In genomic region chr6:34317172-34317477, GRCh38 we compare ENCODE assay signal across 16 cellular contexts.
DNase-seq lines count a peak whose midpoint lies in the region; ATAC-seq, FAIRE-seq and TF ChIP-seq lines count a peak whose summit lies in the region.
"Had no signal": no experiment of that assay in that cellular context is flagged by ENCODE, and none has a peak within 500 bp of the region (broad histone marks: within the 10 kb centered on the region; RNA-seq: fewer than 3 reads in every experiment).

No MANE protein-coding gene starts in this region.

- H3K27ac ChIP-seq in left ventricle myocardium inferior (replicated peaks) = peak overlapping the region; percentile 47
- H3K27ac ChIP-seq in substantia nigra (ENCODE audit: low read depth, low read length, poor library complexity, severe bottlenecking) = no peak overlapping the region

- H3K4me1 Mint-ChIP-seq in WTC11 = peaks cover 30% of the 10 kb centered on the region
- peaks cover 35% of the 10 kb centered on the region for H3K4me1 Mint-ChIP-seq in memory B cell

- no peaks in the 10 kb centered on the region for H3K36me3 ChIP-seq in left ventricle myocardium inferior
- H3K36me3 ChIP-seq: thoracic aorta had no signal

- no peak overlapping the region for H3K4me3 ChIP-seq in left ventricle myocardium inferior

- H3K27me3 Mint-ChIP-seq in WTC11 (ENCODE audit: low read depth) (no peaks in the 10 kb centered on the region), memory B cell (no peaks in the 10 kb centered on the region)

- TF ChIP-seq CTCF in left ventricle myocardium inferior (IDR thresholded peaks at IDR 0.05; ENCODE audit: borderline replicate concordance) (no peak), WTC11 (IDR thresholded peaks at IDR 0.05) (no peak)

- ATAC-seq in WTC11 = peak; percentile 80
- ATAC-seq in memory B cell (ENCODE audit: low read depth) = no peak
- no peak for ATAC-seq in HG02885 (IDR thresholded peaks at IDR 0.05; ENCODE audit: poor library complexity, unreplicated experiment)

- H3K4me1 ChIP-seq in left ventricle myocardium inferior = peaks cover 76% of the 10 kb centered on the region

- H3K4me3 Mint-ChIP-seq in WTC11 (no peak overlapping the region), memory B cell (no peak overlapping the region)
- H3K4me3 Mint-ChIP-seq: endodermal cell had no signal

- intact Hi-C loops in left ventricle myocardium inferior (cut with micrococcal nuclease) (no loop called here), cardiac septum (cut with DNase I) (no loop called here)

- no peaks in the 10 kb centered on the region; the same call in 1 of the 2 replicates for H3K36me3 Mint-ChIP-seq in WTC11
- peaks cover 2% of the 10 kb centered on the region for H3K36me3 Mint-ChIP-seq in memory B cell

- CTCF ChIA-PET in WTC11 (lab: Charles Lee) = no interaction called here

- H3K27ac Mint-ChIP-seq in WTC11 (no peak overlapping the region), memory B cell (peak overlapping the region; percentile 86)
- H3K27ac Mint-ChIP-seq: endodermal cell had no signal

- no peaks in the 10 kb centered on the region for H3K9me3 ChIP-seq in left ventricle myocardium inferior (replicated peaks)
- H3K9me3 ChIP-seq: thoracic aorta had no signal

- no peaks in the 10 kb centered on the region for H3K27me3 ChIP-seq in left ventricle myocardium inferior (ENCODE audit: low read depth)

- POLR2A ChIA-PET in WTC11 (lab: Charles Lee) = no interaction called here

- FAIRE-seq in urothelium cell line (lab: Jason Lieb, UNC) = no peak

- no peaks in the 10 kb centered on the region for H3K9me3 Mint-ChIP-seq in WTC11
- H3K9me3 Mint-ChIP-seq in memory B cell = no peaks in the 10 kb centered on the region
- H3K9me3 Mint-ChIP-seq: endodermal cell had no signal

- no peak for DNase-seq in left ventricle myocardium inferior
- DNase-seq in cardiac septum (ENCODE audit: low spot score) = no peak
- DNase-seq in WTC11 (ENCODE audit: low spot score) = no peak
- no peak for DNase-seq in memory B cell (ENCODE audit: low spot score in 2 of 2)
- DNase-seq in T-helper 2 cell = no peak
- no peak for DNase-seq in urothelium cell line (ENCODE audit: low spot score)
- no peak for DNase-seq in substantia nigra (lab: John Stamatoyannopoulos, UW)
- DNase-seq: activated CD4-positive, alpha-beta T cell treated with anti-CD3 and anti-CD28 coated beads, Interleukin-2, amount 50 U/mL, for 1 hour; activated effector memory CD4-positive, alpha-beta T cell treated with anti-CD3 and anti-CD28 coated beads, Interleukin-2, amount 50 U/mL, for 16 hours; DMS53; endodermal cell; foreskin fibroblast; NCI-H1417 treated with DMSO at 0.1 percent for 48 hours; NCI-H524 had no signal

TF ChIP-seq in WTC11, 78 proteins besides CTCF, POLR2A, EP300 and RAD21:
- TF ChIP-seq ATF1 (CRISPR knock-in tag; IDR thresholded peaks at IDR 0.05) (no peak), KAT7 (CRISPR knock-in tag; IDR thresholded peaks at IDR 0.05; ENCODE audit: borderline replicate concordance) (no peak), ZNF263 (CRISPR knock-in tag; IDR thresholded peaks at IDR 0.05; ENCODE audit: low read depth) (no peak), ERG (CRISPR knock-in tag; IDR thresholded peaks at IDR 0.05) (no peak), HMGA2 (CRISPR knock-in tag; IDR thresholded peaks at IDR 0.05) (no peak), USF2 (CRISPR knock-in tag; IDR thresholded peaks at IDR 0.05) (no peak), FOXP4 (CRISPR knock-in tag; IDR thresholded peaks at IDR 0.05) (no peak), OVOL2 (CRISPR knock-in tag; IDR thresholded peaks at IDR 0.05; ENCODE audit: borderline replicate concordance) (no peak), FOXJ3 (CRISPR knock-in tag; IDR thresholded peaks at IDR 0.05; ENCODE audit: borderline replicate concordance) (no peak), FOXP1 (CRISPR knock-in tag; IDR thresholded peaks at IDR 0.05; ENCODE audit: borderline replicate concordance) (no peak), ZSCAN18 (CRISPR knock-in tag; IDR thresholded peaks at IDR 0.05) (no peak), NFATC4 (CRISPR knock-in tag; IDR thresholded peaks at IDR 0.05) (no peak), E2F4 (CRISPR knock-in tag; IDR thresholded peaks at IDR 0.05; ENCODE audit: borderline replicate concordance, low read depth) (no peak), SOX15 (CRISPR knock-in tag; IDR thresholded peaks at IDR 0.05) (no peak)
TF ChIP-seq in WTC11: peak in this region for 0.
